Comparison of ENCODE assay signal across 1 cellular context in genomic region chr10:34587002-34587740, GRCh38.
TF ChIP-seq lines count a peak whose summit lies in the region.

No MANE protein-coding gene starts in this region.

TF ChIP-seq in WTC11, 78 proteins besides CTCF, POLR2A, EP300 and RAD21 (continued from another document):
- TF ChIP-seq ZNF281 (CRISPR knock-in tag; IDR thresholded peaks at IDR 0.05) (no peak), ATF2 (CRISPR knock-in tag; IDR thresholded peaks at IDR 0.05; ENCODE audit: borderline replicate concordance, low read depth) (no peak), PRDM15 (CRISPR knock-in tag; IDR thresholded peaks at IDR 0.05) (no peak), SMAD3 (CRISPR knock-in tag; IDR thresholded peaks at IDR 0.05; ENCODE audit: borderline replicate concordance) (no peak)
